8 cellular contexts compared by ENCODE assay signal in the genomic region with DNA sequence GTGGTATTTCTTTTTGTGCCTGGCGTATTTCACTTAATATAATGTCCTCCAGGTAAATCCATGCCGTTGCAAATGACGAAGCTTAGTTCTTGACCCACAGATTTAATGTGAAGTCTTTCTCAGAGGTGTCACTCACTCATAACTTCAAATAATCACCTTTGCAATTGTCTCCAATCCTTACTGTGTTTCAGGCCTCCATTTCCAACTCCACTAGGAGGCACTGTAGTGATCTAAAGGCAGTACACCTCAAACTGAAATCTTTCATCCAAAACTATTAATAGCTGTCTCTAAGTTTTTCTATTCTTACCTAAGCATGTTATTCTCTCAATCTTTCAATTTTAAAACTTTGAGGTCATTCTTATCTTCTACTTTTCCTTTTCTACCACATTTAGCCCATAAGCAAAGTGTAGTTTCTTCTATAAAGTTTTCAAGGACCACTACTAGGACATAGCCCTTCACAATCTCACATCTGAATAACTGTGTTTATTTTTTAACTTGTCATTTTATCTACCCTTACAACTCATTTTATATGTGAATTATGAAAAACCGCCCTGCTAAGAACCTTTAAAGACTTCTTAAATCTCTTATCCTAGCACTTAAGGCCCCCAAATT.
DNase-seq lines count a peak whose midpoint lies in the region; ATAC-seq and TF ChIP-seq lines count a peak whose summit lies in the region.

No MANE protein-coding gene starts in this region.

- no peak overlapping the region for H3K27ac ChIP-seq in DND-41 (ENCODE audit: low read length)

- DNase-seq in DND-41 (peak; percentile 16), HAP-1 (ENCODE audit: low spot score in 2 of 2) (peak; percentile 37 to 40), iris pigment epithelial cell (ENCODE audit: low read depth) (peak; percentile 47), posterior cingulate gyrus (no peak), NCI-H1436 treated with DMSO at 0.1 percent for 48 hours (lab: John Stamatoyannopoulos, UW) (no peak), NK-92 (lab: John Stamatoyannopoulos, UW; ENCODE audit: unreplicated experiment) (no peak)

- no peak overlapping the region for H3K9ac ChIP-seq in DND-41 (ENCODE audit: low read depth, low read length)

- no peak overlapping the region for H3K4me2 ChIP-seq in DND-41 (ENCODE audit: insufficient read depth, low read length)

- ATAC-seq in DND-41 (ENCODE audit: insufficient read depth, low read depth) (0 out of 3 replicates have a peak, but pooled peaks have one; percentile 56), GM19463 (IDR thresholded peaks at IDR 0.05; ENCODE audit: unreplicated experiment) (no peak)

- no peaks in the 10 kb centered on the region for H3K4me1 ChIP-seq in DND-41 (ENCODE audit: insufficient read depth, low read length)
- H3K4me1 ChIP-seq in HAP-1: no peaks in the 10 kb centered on the region

- H4K20me1 ChIP-seq in DND-41 (ENCODE audit: insufficient read depth, low read length): no peaks in the 10 kb centered on the region

- H2AFZ ChIP-seq in DND-41 (ENCODE audit: low read depth, low read length): no peak overlapping the region

- TF ChIP-seq CTCF in DND-41 (IDR thresholded peaks at IDR 0.05; ENCODE audit: borderline replicate concordance, extremely low read depth, low read length, poor library complexity, severe bottlenecking): peak; percentile 64
- TF ChIP-seq CTCF in WI38 (IDR thresholded peaks at IDR 0.05; ENCODE audit: low read depth, low read length): peak; percentile 52

- peaks cover 24% of the 10 kb centered on the region for H3K27me3 ChIP-seq in DND-41 (ENCODE audit: insufficient read depth, low read length, poor library complexity)
- H3K27me3 ChIP-seq in HAP-1 (ENCODE audit: low read depth): peaks cover 31% of the 10 kb centered on the region

- H3K4me3 ChIP-seq in DND-41 (ENCODE audit: low read depth in 1 of 2, low read length in 2 of 2) (no peak overlapping the region), HAP-1 (no peak overlapping the region), WI38 (ENCODE audit: low read depth, low read length) (no peak overlapping the region)

- intact Hi-C loops in posterior cingulate gyrus (cut with DNase I): no loop called here

- in situ Hi-C loops in HAP-1 (cut with MboI; ENCODE audit: low sequenced_read_pairs): no loop called here

- H3K36me3 ChIP-seq in DND-41 (ENCODE audit: insufficient read depth, low read length) (no peaks in the 10 kb centered on the region), HAP-1 (replicated peaks) (no peaks in the 10 kb centered on the region)

- H3K9me3 ChIP-seq in DND-41 (ENCODE audit: insufficient read depth, low read length, severe bottlenecking) (no peaks in the 10 kb centered on the region), HAP-1 (no peaks in the 10 kb centered on the region)

- H3K79me2 ChIP-seq in DND-41 (ENCODE audit: insufficient read depth, low read length): no peaks in the 10 kb centered on the region

Comparison
In these comparisons a context has a peak if more than half of its experiments do, and no peak if none do; other contexts are left out.
1. DNase-seq: peak in DND-41 (single experiment), HAP-1 (2 of 2) and iris pigment epithelial cell (single experiment); none in posterior cingulate gyrus (0 of 10), NCI-H1436 treated with DMSO at 0.1 percent for 48 hours (single experiment) and NK-92 (single experiment).